ENCODE assay signal across 8 cellular contexts in genomic region chrX:71533514-71533849, GRCh38. TPM values are rescaled to one million over a fixed set of nuclear protein-coding genes. Genes with fewer than 3 reads are reported as not detected.
DNase-seq lines count a peak whose midpoint lies in the region; ATAC-seq, FAIRE-seq and TF ChIP-seq lines count a peak whose summit lies in the region.

No MANE protein-coding gene starts in this region.

- H3K27me3 Mint-ChIP-seq in CD4-positive, alpha-beta T cell = no peaks in the 10 kb centered on the region

- H4K8ac ChIP-seq in neuronal stem cell (ENCODE audit: low read depth, low read length) = no peak overlapping the region

- no peak for FAIRE-seq in GM12891 (lab: Jason Lieb, UNC)

- TF ChIP-seq POLR2A in GM12891 (IDR thresholded peaks at IDR 0.05; ENCODE audit: low read depth, low read length) = no peak

- H4K91ac ChIP-seq in neuronal stem cell (ENCODE audit: low read depth, low read length, poor library complexity) = no peak overlapping the region

- H3F3A ChIP-seq in PC-3 (ENCODE audit: low read length, unreplicated experiment) = no peaks in the 10 kb centered on the region

- peak overlapping the region; percentile 87 for H3K27ac ChIP-seq in CD4-positive, alpha-beta T cell (ENCODE audit: low read depth, low read length)
- H3K27ac ChIP-seq in PC-3 (ENCODE audit: low read length) = peak overlapping the region; percentile 79
- H3K27ac ChIP-seq in neuronal stem cell (replicated peaks; ENCODE audit: low read length) = peak overlapping the region; percentile 56

- H3K4me1 Mint-ChIP-seq in CD4-positive, alpha-beta T cell (ENCODE audit: low read depth) = peaks cover 42% of the 10 kb centered on the region

- H3K4me1 ChIP-seq in PC-3 (ENCODE audit: insufficient read depth, low read length) (peaks cover 24% of the 10 kb centered on the region), neuronal stem cell (ENCODE audit: control insufficient read depth in 2 of 2, insufficient read depth in 1 of 2, low read depth in 1 of 2, low read length in 2 of 2) (no peaks in the 10 kb centered on the region)

- no peaks in the 10 kb centered on the region for H3K9me3 Mint-ChIP-seq in CD4-positive, alpha-beta T cell

- H3K79me1 ChIP-seq in neuronal stem cell (ENCODE audit: low read depth, low read length) = peaks cover 1% of the 10 kb centered on the region

- peak overlapping the region; percentile 38 for H3K18ac ChIP-seq in neuronal stem cell (ENCODE audit: low read length)

- no peak for ATAC-seq in CD4-positive, alpha-beta T cell (ENCODE audit: poor library complexity)
- ATAC-seq in PC-3 = no peak; the same call in 1 of the 2 replicates

- CTCF ChIA-PET in CD4-positive, alpha-beta T cell (lab: Charles Lee) = interaction anchor here (0.9 to 1.6 kb wide), 2 partner anchors 12 to 89 kb away, joined by 3 read pairs; no protein-coding TSS in a partner anchor
- CTCF ChIA-PET in PC-3 (lab: Charles Lee) = no interaction called here

- H2BK15ac ChIP-seq in neuronal stem cell (ENCODE audit: low read length) = no peak overlapping the region

- no TSS peak for BruUV-seq in PC-3 (replicated peaks; lab: Mats Ljungman, UMichigan)

- no peak overlapping the region for H2BK120ac ChIP-seq in neuronal stem cell (ENCODE audit: low read depth, low read length)

- H2BK12ac ChIP-seq in neuronal stem cell (ENCODE audit: low read length) = no peak overlapping the region

- H3K9me2 ChIP-seq in PC-3 (replicated peaks; ENCODE audit: low read length) = no peaks in the 10 kb centered on the region

- H3K14ac ChIP-seq in neuronal stem cell (ENCODE audit: low read length) = no peak overlapping the region

- WGBS in neuronal stem cell (ENCODE audit: extremely low coverage in 2 of 2, insufficient read length in 2 of 2, insufficient replicate concordance in 1 of 2), 2 donors = no CpG with 5 or more reads among the region's 12 CpGs

- no peak overlapping the region for H2BK5ac ChIP-seq in neuronal stem cell (ENCODE audit: low read length)

- no peaks in the 10 kb centered on the region for H3K9me3 ChIP-seq in CD4-positive, alpha-beta T cell (ENCODE audit: control insufficient read depth, low read length)
- H3K9me3 ChIP-seq in PC-3 (ENCODE audit: low read length) = no peaks in the 10 kb centered on the region
- no peaks in the 10 kb centered on the region for H3K9me3 ChIP-seq in neuronal stem cell (replicated peaks in 1 of 2; ENCODE audit: control insufficient read depth in 2 of 2, insufficient read depth in 1 of 2, low read depth in 1 of 2, low read length in 2 of 2)

- peak overlapping the region; percentile 99 for H3K4me3 Mint-ChIP-seq in CD4-positive, alpha-beta T cell

- POLR2A ChIA-PET in CD4-positive, alpha-beta T cell (lab: Charles Lee) = interaction anchor here (1.0 to 5.7 kb wide), 15 partner anchors 9 to 743 kb away, joined by 3 to 84 read pairs (median 9); partner anchors contain the start of genes IL2RG, NONO, RPS4X and TAF1
- POLR2A ChIA-PET in PC-3 (lab: Charles Lee; ENCODE audit: unreplicated experiment) = no interaction called here

- H3K79me2 ChIP-seq in PC-3 (ENCODE audit: low read length) = peaks cover 56% of the 10 kb centered on the region

- H3K27me3 ChIP-seq in CD4-positive, alpha-beta T cell (ENCODE audit: control insufficient read depth, insufficient read depth, low read length) = no peaks in the 10 kb centered on the region
- no peaks in the 10 kb centered on the region for H3K27me3 ChIP-seq in PC-3 (ENCODE audit: low read length)
- no peaks in the 10 kb centered on the region for H3K27me3 ChIP-seq in neuronal stem cell (ENCODE audit: control insufficient read depth in 3 of 3, insufficient read depth in 3 of 3, low read depth in 1 of 3, low read length in 3 of 3)

- H4K20me1 ChIP-seq in PC-3 (ENCODE audit: low read length) = peaks cover 45% of the 10 kb centered on the region

- TF ChIP-seq CTCF in CD4-positive, alpha-beta T cell (IDR thresholded peaks at IDR 0.05) = no peak
- TF ChIP-seq CTCF in PC-3 (conservative IDR thresholded peaks at IDR 0.05; ENCODE audit: low read depth, low read length) (no peak), epithelial cell of esophagus (IDR thresholded peaks at IDR 0.05; ENCODE audit: insufficient read depth, low read depth, low read length, missing control alignments) (no peak)

- H3K4ac ChIP-seq in neuronal stem cell (ENCODE audit: low read length) = no peak overlapping the region

- DNase-seq in CD4-positive, alpha-beta T cell = no peak
- DNase-seq in PC-3 (no peak), epithelial cell of esophagus (ENCODE audit: low read depth) (no peak), neuronal stem cell (ENCODE audit: low spot score) (no peak), KG1 (lab: John Stamatoyannopoulos, UW) (no peak), AML-193 (lab: John Stamatoyannopoulos, UW) (no peak), cerebellar cortex (ENCODE audit: low spot score) (no peak), GM12891 (ENCODE audit: insufficient read length, low spot score) (no peak)

- H3K9ac ChIP-seq in PC-3 (ENCODE audit: low read length) (peak overlapping the region; percentile 93), neuronal stem cell (ENCODE audit: low read depth, low read length, poor library complexity) (peak overlapping the region; percentile 89)

- peaks cover 60% of the 10 kb centered on the region for H3K36me3 Mint-ChIP-seq in CD4-positive, alpha-beta T cell (ENCODE audit: low read depth)

- peak overlapping the region; percentile 98 for H3K27ac Mint-ChIP-seq in CD4-positive, alpha-beta T cell

- H3K36me3 ChIP-seq in PC-3 (ENCODE audit: low read depth, low read length) = peaks cover 16% of the 10 kb centered on the region
- H3K36me3 ChIP-seq in neuronal stem cell (replicated peaks in 1 of 2; ENCODE audit: control insufficient read depth in 2 of 2, insufficient read depth in 2 of 2, low read length in 2 of 2) = peaks cover 3 to 16% of the 10 kb centered on the region in 2 donors

- peak overlapping the region; percentile 90 for H3K4me3 ChIP-seq in PC-3 (ENCODE audit: low read length)
- H3K4me3 ChIP-seq in epithelial cell of esophagus (ENCODE audit: low read length) = peak overlapping the region; percentile 91
- peak overlapping the region; percentile 66 to 100 for H3K4me3 ChIP-seq in neuronal stem cell (ENCODE audit: low read length in 2 of 2)

- H2AFZ ChIP-seq in PC-3 (ENCODE audit: low read length) (no peak overlapping the region), neuronal stem cell (ENCODE audit: low read length) (peak overlapping the region; percentile 72)

- no peak overlapping the region for H2AK5ac ChIP-seq in neuronal stem cell (ENCODE audit: low read depth, low read length)

- H3K4me2 ChIP-seq in PC-3 (ENCODE audit: low read length) = peak overlapping the region; percentile 96
- H3K4me2 ChIP-seq in neuronal stem cell (ENCODE audit: insufficient read depth, low read length, poor library complexity, severe bottlenecking) = peak overlapping the region; percentile 11

- H3K23ac ChIP-seq in neuronal stem cell (ENCODE audit: low read depth, low read length, poor library complexity) = no peak overlapping the region

- intact Hi-C loops in CD4-positive, alpha-beta T cell (cut with DNase I, micrococcal nuclease) = loop anchor here (2.0 to 5.0 kb wide), 4 partner anchors 19 to 421 kb away; partner anchors contain the start of genes IL2RG (in 1 of the 2) and TAF1 (in 1 of the 2)
- intact Hi-C loops in PC-3 (cut with micrococcal nuclease) = loop anchor here (1.0 kb wide), 1 partner anchor 51 kb away; no protein-coding TSS in a partner anchor

TF ChIP-seq in GM12891, 5 proteins besides CTCF, POLR2A, EP300 and RAD21:
- TF ChIP-seq TAF1 (IDR thresholded peaks at IDR 0.05; ENCODE audit: low read depth, low read length) (no peak), PAX5 (IDR thresholded peaks at IDR 0.05; ENCODE audit: insufficient read depth, low read length, severe bottlenecking) (no peak), POU2F2 (IDR thresholded peaks at IDR 0.05; ENCODE audit: low read depth, low read length) (no peak), SPI1 (IDR thresholded peaks at IDR 0.05; ENCODE audit: low read depth, low read length) (no peak), POLR2AphosphoS5 (IDR thresholded peaks at IDR 0.05; ENCODE audit: low read depth, low read length) (no peak)

RNA-seq across cellular contexts. Expression of gene OGT, which starts 0.6 kb away (rescaled TPM):
- 100 to 1,000 TPM; 279 to 295 TPM for total RNA-seq in CD4-positive, alpha-beta T cell
- 94.2 and 99.8 TPM in 2 replicates for total RNA-seq in PC-3 (2014; rRNA removed)
- polyA plus RNA-seq in neuronal stem cell (2013, experiment 1 of 2) = 80.0 TPM
- 80.3 TPM for polyA plus RNA-seq in neuronal stem cell (2013, experiment 2 of 2)
- 83.2 TPM for polyA plus RNA-seq in GM12891 (2012; ENCODE audit: low read depth, missing spikeins)

RNA-seq across cellular contexts. Expression of gene GCNA, which starts 44.8 kb away (rescaled TPM):
- 1 to 10 TPM; 1.7 to 2.3 TPM for total RNA-seq in CD4-positive, alpha-beta T cell
- 1.6 and 2.9 TPM in 2 replicates for total RNA-seq in PC-3 (2014; rRNA removed)
- polyA plus RNA-seq in neuronal stem cell (2013, experiment 1 of 2) = 0.31 TPM
- 0.22 TPM for polyA plus RNA-seq in neuronal stem cell (2013, experiment 2 of 2)
- 0.58 TPM for polyA plus RNA-seq in GM12891 (2012; ENCODE audit: low read depth, missing spikeins)
